In the genomic region with DNA sequence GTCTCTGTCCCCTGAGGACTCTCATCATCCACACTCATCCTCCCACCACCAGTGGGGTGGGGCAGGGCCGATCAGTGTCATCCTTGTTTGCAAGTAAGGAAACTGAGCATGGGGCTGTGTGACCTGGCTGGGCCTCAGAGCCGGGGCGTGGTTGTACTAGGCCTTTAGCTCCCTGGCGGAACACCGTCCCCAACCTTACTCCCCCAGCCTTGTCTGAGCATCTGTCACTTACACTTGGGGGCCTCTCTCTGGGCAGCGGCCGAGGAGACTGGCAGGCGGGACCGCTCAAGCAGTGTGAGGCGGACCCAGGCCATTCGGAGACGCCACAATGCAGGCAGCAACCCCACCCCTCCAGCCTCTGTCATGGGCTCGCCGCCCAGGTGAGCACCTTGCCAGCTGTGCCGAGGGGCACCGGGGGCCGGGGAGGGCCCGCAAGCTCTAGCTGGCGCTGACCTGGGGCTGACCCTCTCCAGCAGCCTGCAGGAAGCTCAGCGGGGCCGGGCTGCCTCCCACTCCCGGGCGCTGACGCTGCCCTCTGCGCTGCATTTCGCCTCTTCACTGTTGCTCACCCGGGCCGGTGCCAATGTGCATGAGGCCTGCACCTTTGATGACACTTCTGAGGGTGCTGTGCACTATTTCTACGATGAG, we compare ENCODE assay signal across 18 cellular contexts. TPM values are rescaled to one million over a fixed set of nuclear protein-coding genes. Genes with fewer than 3 reads are reported as not detected.
"Had no signal": no experiment of that assay in that cellular context is flagged by ENCODE, and none has a peak within 500 bp of the region (broad histone marks: within the 10 kb centered on the region; RNA-seq: fewer than 3 reads in every experiment).

No MANE protein-coding gene starts in this region.

- H3K4me3 ChIP-seq: coronary artery, esophagus squamous epithelium, pancreas, sigmoid colon, thyroid gland had no signal

- H3K27me3 Mint-ChIP-seq: activated B cell treated with CpG ODN at 0.5 μM for 24 hours; central memory CD8-positive, alpha-beta T cell had no signal

- FAIRE-seq: endothelial cell of umbilical vein, pancreas, TTC549, urothelium cell line had no signal

- ATAC-seq: activated naive CD4-positive, alpha-beta T cell treated with anti-CD3 and anti-CD28 coated beads, Interleukin-2, amount 50 U/mL, for 72 hours; pancreas had no signal

- DNase-seq: activated B cell treated with CpG ODN at 0.5 μM for 24 hours; activated effector memory CD4-positive, alpha-beta T cell treated with Interleukin-2 at 50 U/mL for 16 hours; effector CD4-positive, alpha-beta T cell; esophagus squamous epithelium; hippocampal formation; mesendoderm; sigmoid colon; stimulated activated CD4-positive, alpha-beta T cell treated with anti-CD3 and anti-CD28 coated beads, Interleukin-1b, Interleukin-23, amount 100 ng/mL, for 48 hours; thyroid gland had no signal

- H3K27ac Mint-ChIP-seq: activated B cell treated with CpG ODN at 0.5 μM for 24 hours had no signal

- H3K9me3 Mint-ChIP-seq: activated B cell treated with CpG ODN at 0.5 μM for 24 hours; activated naive CD4-positive, alpha-beta T cell treated with anti-CD3 and anti-CD28 coated beads, Interleukin-2, amount 50 U/mL, for 72 hours; central memory CD8-positive, alpha-beta T cell had no signal

- H3K27me3 ChIP-seq: esophagus squamous epithelium, pancreas, sigmoid colon, thyroid gland had no signal

- H3K4me3 Mint-ChIP-seq: activated B cell treated with CpG ODN at 0.5 μM for 24 hours; central memory CD8-positive, alpha-beta T cell had no signal

- H3K27ac ChIP-seq: coronary artery, esophagus squamous epithelium, pancreas, sigmoid colon, thyroid gland had no signal

- H3K9me3 ChIP-seq: esophagus squamous epithelium, pancreas, sigmoid colon, thyroid gland had no signal

RNA-seq across cellular contexts. Expression of gene KCNK7, which starts 23.8 kb away (rescaled TPM):
- total RNA-seq: fibroblast of villous mesenchyme, kidney epithelial cell had no signal
